Comparison of ENCODE assay signal across 12 cellular contexts in genomic region chr22:23836281-23836680, GRCh38. TPM values are rescaled to one million over a fixed set of nuclear protein-coding genes. Genes with fewer than 3 reads are reported as not detected.
DNase-seq lines count a peak whose midpoint lies in the region; ATAC-seq and TF ChIP-seq lines count a peak whose summit lies in the region.
"Had no signal": no experiment of that assay in that cellular context is flagged by ENCODE, and none has a peak within 500 bp of the region (broad histone marks: within the 10 kb centered on the region; RNA-seq: fewer than 3 reads in every experiment).

No MANE protein-coding gene starts in this region.

- H3K4me1 ChIP-seq in KMS-11 (ENCODE audit: low read depth, poor library complexity, severe bottlenecking) = peaks cover 41% of the 10 kb centered on the region

- H3K79me2 ChIP-seq in KMS-11 (ENCODE audit: insufficient read depth, low read depth) = peaks cover 29% of the 10 kb centered on the region

- peaks cover 19% of the 10 kb centered on the region for H3K4me1 Mint-ChIP-seq in CD4-positive, alpha-beta T cell (ENCODE audit: low read depth)
- peaks cover 10% of the 10 kb centered on the region for H3K4me1 Mint-ChIP-seq in endothelial cell (ENCODE audit: unreplicated experiment)

- H3K27me3 ChIP-seq in CD4-positive, alpha-beta T cell (ENCODE audit: control insufficient read depth, insufficient read depth, low read length) = no peaks in the 10 kb centered on the region
- no peaks in the 10 kb centered on the region for H3K27me3 ChIP-seq in KMS-11 (ENCODE audit: insufficient read depth, low read depth)
- H3K27me3 ChIP-seq: suprapubic skin had no signal

- peak overlapping the region; percentile 48 for H3K4me3 Mint-ChIP-seq in CD4-positive, alpha-beta T cell
- H3K4me3 Mint-ChIP-seq in endothelial cell (ENCODE audit: unreplicated experiment) = no peak overlapping the region

- peak overlapping the region; percentile 76 for H3K4me2 ChIP-seq in KMS-11

- no peaks in the 10 kb centered on the region for H3K36me3 ChIP-seq in KMS-11 (ENCODE audit: insufficient read depth)

- intact Hi-C loops in CD4-positive, alpha-beta T cell (cut with DNase I, micrococcal nuclease) = loop anchor here in 1 of 2 experiments (5.0 kb wide), 2 partner anchors 119 to 721 kb away; partner anchors contain the start of genes GUCD1 and SNRPD3
- intact Hi-C loops in sciatic nerve (cut with DNase I) = loop anchor here (5.0 kb wide), 1 partner anchor 59 kb away; no protein-coding TSS in a partner anchor

- TF ChIP-seq CTCF in CD4-positive, alpha-beta T cell (IDR thresholded peaks at IDR 0.05) = no peak
- TF ChIP-seq CTCF in KMS-11 (conservative IDR thresholded peaks at IDR 0.05; ENCODE audit: low read depth, low read length) (no peak), endothelial cell (IDR thresholded peaks at IDR 0.05; ENCODE audit: unreplicated experiment) (no peak)

- DNase-seq in CD4-positive, alpha-beta T cell = peak in 1 of 10 experiments; percentile 32
- DNase-seq in endothelial cell (ENCODE audit: low spot score) = no peak
- peak; percentile 54 for DNase-seq in sciatic nerve (ENCODE audit: low spot score)
- no peak for DNase-seq in dedifferentiated amniotic fluid mesenchymal stem cell (ENCODE audit: extremely low spot score)
- no peak for DNase-seq in Ammon's horn (ENCODE audit: low spot score)
- DNase-seq: activated CD4-positive, CD25-positive, alpha-beta regulatory T cell; dermis blood vessel endothelial cell; KBM-7; NCI-H1105 treated with DMSO at 0.1 percent for 48 hours had no signal

- H4K20me1 ChIP-seq in KMS-11 (ENCODE audit: insufficient read depth) = no peaks in the 10 kb centered on the region

- peak overlapping the region; percentile 85; the same call in 1 of the 2 replicates for H3K9ac ChIP-seq in KMS-11

- H3K27ac ChIP-seq in CD4-positive, alpha-beta T cell (ENCODE audit: low read depth, low read length) = no peak overlapping the region
- H3K27ac ChIP-seq in KMS-11 = peak overlapping the region; percentile 73; the same call in 1 of the 2 replicates
- H3K27ac ChIP-seq: suprapubic skin had no signal

- no peaks in the 10 kb centered on the region for H3K9me3 Mint-ChIP-seq in CD4-positive, alpha-beta T cell
- no peaks in the 10 kb centered on the region for H3K9me3 Mint-ChIP-seq in endothelial cell (ENCODE audit: unreplicated experiment)

- no peaks in the 10 kb centered on the region for H3K27me3 Mint-ChIP-seq in CD4-positive, alpha-beta T cell
- H3K27me3 Mint-ChIP-seq in endothelial cell (ENCODE audit: unreplicated experiment) = peaks cover 21% of the 10 kb centered on the region

- H3K9me3 ChIP-seq in CD4-positive, alpha-beta T cell (ENCODE audit: control insufficient read depth, low read length) = no peaks in the 10 kb centered on the region
- H3K9me3 ChIP-seq: suprapubic skin had no signal

- no peak overlapping the region for H3K4me3 ChIP-seq in KMS-11 (IDR thresholded peaks at IDR 0.05; ENCODE audit: insufficient read depth, low read depth, low read length)
- H3K4me3 ChIP-seq: suprapubic skin had no signal

- H3K27ac Mint-ChIP-seq in CD4-positive, alpha-beta T cell = no peak overlapping the region
- H3K27ac Mint-ChIP-seq in endothelial cell (ENCODE audit: unreplicated experiment) = peak overlapping the region; percentile 19

- POLR2A ChIA-PET in CD4-positive, alpha-beta T cell (lab: Charles Lee) = no interaction called here

- CTCF ChIA-PET in CD4-positive, alpha-beta T cell (lab: Charles Lee) = interaction anchor here (1.9 kb wide), 1 partner anchor 13 kb away, joined by 11 read pairs; no protein-coding TSS in a partner anchor

- H3K36me3 Mint-ChIP-seq in CD4-positive, alpha-beta T cell (ENCODE audit: low read depth) = peaks cover 6% of the 10 kb centered on the region
- peaks cover 3% of the 10 kb centered on the region for H3K36me3 Mint-ChIP-seq in endothelial cell (ENCODE audit: low read depth, unreplicated experiment)

- no peak for ATAC-seq in CD4-positive, alpha-beta T cell (ENCODE audit: poor library complexity)
- ATAC-seq in sciatic nerve (no peak), HG02938 (IDR thresholded peaks at IDR 0.05; ENCODE audit: unreplicated experiment) (no peak)

- H2AFZ ChIP-seq in KMS-11 (ENCODE audit: low read depth) = no peak overlapping the region

RNA-seq across cellular contexts. Expression of gene DERL3, which starts 2.5 kb away (rescaled TPM):
- under 1 TPM; 0.66 to 0.98 TPM for total RNA-seq in CD4-positive, alpha-beta T cell
- total RNA-seq in endothelial cell (ENCODE audit: unreplicated experiment) = 1.3 TPM
- 2.7 TPM for total RNA-seq in sciatic nerve

RNA-seq across cellular contexts. Expression of gene SLC2A11, which starts 21.4 kb away (rescaled TPM):
- 10 to 100 TPM in 1 of 2 experiments, 1 to 10 TPM in 1; 9.9 to 11.5 TPM for total RNA-seq in CD4-positive, alpha-beta T cell
- total RNA-seq in endothelial cell (ENCODE audit: unreplicated experiment) = 9.2 TPM
- total RNA-seq in sciatic nerve = 13.6 TPM

RNA-seq across cellular contexts. Expression of gene SMARCB1, which starts 49.5 kb away (rescaled TPM):
- total RNA-seq in CD4-positive, alpha-beta T cell = 10 to 100 TPM; 40.3 to 41.7 TPM
- total RNA-seq in endothelial cell (ENCODE audit: unreplicated experiment) (105 TPM), sciatic nerve (56.2 TPM)

RNA-seq across cellular contexts. Expression of gene MIF, which starts 57.9 kb away (rescaled TPM):
- 100 to 1,000 TPM; 213 to 226 TPM for total RNA-seq in CD4-positive, alpha-beta T cell
- total RNA-seq in endothelial cell (ENCODE audit: unreplicated experiment) (306 TPM), sciatic nerve (229 TPM)
